22 cellular contexts compared by ENCODE assay signal in genomic region chr6:103079867-103080266, GRCh38.
DNase-seq lines count a peak whose midpoint lies in the region; ATAC-seq and TF ChIP-seq lines count a peak whose summit lies in the region.
"Had no signal": no experiment of that assay in that cellular context is flagged by ENCODE, and none has a peak within 500 bp of the region (broad histone marks: within the 10 kb centered on the region; RNA-seq: fewer than 3 reads in every experiment).

No MANE protein-coding gene starts in this region.

- no peak overlapping the region for H3K9ac ChIP-seq in mesendoderm (ENCODE audit: low read length)
- H3K9ac ChIP-seq: parathyroid adenoma had no signal

- H3K36me3 Mint-ChIP-seq in Calu3 (ENCODE audit: insufficient read depth, unreplicated experiment) = no peaks in the 10 kb centered on the region
- H3K36me3 Mint-ChIP-seq: naive B cell had no signal

- WGBS in mesendoderm (ENCODE audit: extremely low coverage, insufficient coverage, low lambda C conversion rate) = no CpG with 5 or more reads among the region's 1 CpG

- no peaks in the 10 kb centered on the region for H3K27me3 Mint-ChIP-seq in Calu3 (ENCODE audit: unreplicated experiment)
- H3K27me3 Mint-ChIP-seq: activated T-cell treated with anti-CD3 and anti-CD28 coated beads, Interleukin-2, amount 50 U/mL, for 24 hours; naive B cell had no signal

- H3K4me3 Mint-ChIP-seq in Calu3 (ENCODE audit: low read depth, unreplicated experiment) = no peak overlapping the region
- H3K4me3 Mint-ChIP-seq: activated T-cell treated with anti-CD3 and anti-CD28 coated beads, Interleukin-2, amount 50 U/mL, for 24 hours; naive B cell had no signal

- H3K9me3 Mint-ChIP-seq in Calu3 (ENCODE audit: low read depth, unreplicated experiment) = peaks cover 4% of the 10 kb centered on the region

- H3K79me2 ChIP-seq in mesendoderm (ENCODE audit: control insufficient read depth, insufficient read depth, low read length) = no peaks in the 10 kb centered on the region
- H3K79me2 ChIP-seq: parathyroid adenoma had no signal

- no peaks in the 10 kb centered on the region for H3K36me3 ChIP-seq in mesendoderm (ENCODE audit: control insufficient read depth, insufficient read depth, low read length)
- H3K36me3 ChIP-seq: suprapubic skin had no signal

- no peak overlapping the region for H2AK5ac ChIP-seq in mesendoderm (ENCODE audit: low read length)

- no peak overlapping the region for H2BK120ac ChIP-seq in mesendoderm (ENCODE audit: low read depth, low read length)

- H3K4me1 Mint-ChIP-seq in Calu3 (ENCODE audit: low read depth, unreplicated experiment) = no peaks in the 10 kb centered on the region
- H3K4me1 Mint-ChIP-seq: naive B cell had no signal

- no peaks in the 10 kb centered on the region for H3K79me1 ChIP-seq in mesendoderm (ENCODE audit: low read length)

- no peaks in the 10 kb centered on the region for H3K4me1 ChIP-seq in mesendoderm (ENCODE audit: control insufficient read depth, low read depth, low read length)
- H3K4me1 ChIP-seq: parathyroid adenoma, suprapubic skin had no signal

- no peak overlapping the region for H2BK5ac ChIP-seq in mesendoderm (ENCODE audit: low read length)

- intact Hi-C loops in Calu3 (cut with micrococcal nuclease; ENCODE audit: unreplicated experiment) = no loop called here

- no peak for TF ChIP-seq CTCF in Calu3 (IDR thresholded peaks at IDR 0.05; ENCODE audit: unreplicated experiment)

- no peak overlapping the region for H3K4ac ChIP-seq in mesendoderm (ENCODE audit: low read depth, low read length)

- peak; percentile 4 for DNase-seq in NAMALWA (ENCODE audit: low spot score)
- no peak for DNase-seq in Calu3
- no peak for DNase-seq in dermis blood vessel endothelial cell
- no peak for DNase-seq in medulla oblongata (ENCODE audit: extremely low spot score)
- DNase-seq in mesendoderm = no peak
- DNase-seq: activated CD4-positive, alpha-beta T cell treated with anti-CD3 and anti-CD28 coated beads, Interleukin-2, amount 50 U/mL, for 4 hours; activated T-cell treated with anti-CD3 and anti-CD28 coated beads, Interleukin-2, amount 50 U/mL, for 24 hours; EL; GOT3; naive B cell; NCI-H2029 treated with DMSO at 0.1 percent for 48 hours; NCI-H524 treated with DMSO at 0.1 percent for 48 hours; stimulated activated CD4-positive, alpha-beta T cell treated with anti-CD3 and anti-CD28 coated beads, Interleukin-2, amount 100 ng/mL, for 48 hours; stimulated activated CD8-positive, alpha-beta memory T cell treated with anti-CD3 and anti-CD28 coated beads, Interleukin-4, amount 100 ng/mL, for 48 hours had no signal

- no peak overlapping the region for H3K18ac ChIP-seq in mesendoderm (ENCODE audit: low read length)

- no peak overlapping the region for H3K27ac ChIP-seq in mesendoderm (ENCODE audit: low read depth, low read length)
- H3K27ac ChIP-seq: coronary artery, parathyroid adenoma, suprapubic skin had no signal

- no peak overlapping the region for H4K8ac ChIP-seq in mesendoderm (ENCODE audit: low read depth, low read length)

- no peak overlapping the region for H3K27ac Mint-ChIP-seq in Calu3 (ENCODE audit: unreplicated experiment)
- H3K27ac Mint-ChIP-seq: activated naive CD4-positive, alpha-beta T cell treated with anti-CD3 and anti-CD28 coated beads, Interleukin-2, amount 50 U/mL, for 72 hours; activated T-cell treated with anti-CD3 and anti-CD28 coated beads, Interleukin-2, amount 50 U/mL, for 24 hours; naive B cell had no signal

- H3K4me2 ChIP-seq in mesendoderm (ENCODE audit: low read length) = no peak overlapping the region

- ATAC-seq in GM18520 (IDR thresholded peaks at IDR 0.05; ENCODE audit: unreplicated experiment) = peak; percentile 72
- ATAC-seq in GM21423 (IDR thresholded peaks at IDR 0.05; ENCODE audit: unreplicated experiment) = peak; percentile 60
- peak; percentile 76 for ATAC-seq in HG03103 (IDR thresholded peaks at IDR 0.05; ENCODE audit: low read depth, unreplicated experiment)
- ATAC-seq: activated naive CD4-positive, alpha-beta T cell treated with anti-CD3 and anti-CD28 coated beads, Interleukin-2, amount 50 U/mL, for 72 hours; Panc1 had no signal

- H2BK15ac ChIP-seq in mesendoderm (replicated peaks; ENCODE audit: low read depth) = no peak overlapping the region

- CTCF ChIA-PET in Calu3 (lab: Charles Lee) = no interaction called here

- H3K4me3 ChIP-seq in mesendoderm (ENCODE audit: low read length) = no peak overlapping the region
- H3K4me3 ChIP-seq: coronary artery, suprapubic skin had no signal

- no peak overlapping the region for H4K5ac ChIP-seq in mesendoderm (ENCODE audit: low read length)

- H3K27me3 ChIP-seq in mesendoderm (ENCODE audit: insufficient read depth, low read length, poor library complexity) = no peaks in the 10 kb centered on the region
- H3K27me3 ChIP-seq: suprapubic skin had no signal

- no TSS peak for BruUV-seq in Calu3 (replicated peaks; lab: Mats Ljungman, UMichigan)

- H3K23ac ChIP-seq in mesendoderm (ENCODE audit: low read length) = no peak overlapping the region

- no peak overlapping the region for H3K56ac ChIP-seq in mesendoderm (ENCODE audit: low read length)
